Comparison of ENCODE assay signal across 10 cellular contexts in the genomic region with DNA sequence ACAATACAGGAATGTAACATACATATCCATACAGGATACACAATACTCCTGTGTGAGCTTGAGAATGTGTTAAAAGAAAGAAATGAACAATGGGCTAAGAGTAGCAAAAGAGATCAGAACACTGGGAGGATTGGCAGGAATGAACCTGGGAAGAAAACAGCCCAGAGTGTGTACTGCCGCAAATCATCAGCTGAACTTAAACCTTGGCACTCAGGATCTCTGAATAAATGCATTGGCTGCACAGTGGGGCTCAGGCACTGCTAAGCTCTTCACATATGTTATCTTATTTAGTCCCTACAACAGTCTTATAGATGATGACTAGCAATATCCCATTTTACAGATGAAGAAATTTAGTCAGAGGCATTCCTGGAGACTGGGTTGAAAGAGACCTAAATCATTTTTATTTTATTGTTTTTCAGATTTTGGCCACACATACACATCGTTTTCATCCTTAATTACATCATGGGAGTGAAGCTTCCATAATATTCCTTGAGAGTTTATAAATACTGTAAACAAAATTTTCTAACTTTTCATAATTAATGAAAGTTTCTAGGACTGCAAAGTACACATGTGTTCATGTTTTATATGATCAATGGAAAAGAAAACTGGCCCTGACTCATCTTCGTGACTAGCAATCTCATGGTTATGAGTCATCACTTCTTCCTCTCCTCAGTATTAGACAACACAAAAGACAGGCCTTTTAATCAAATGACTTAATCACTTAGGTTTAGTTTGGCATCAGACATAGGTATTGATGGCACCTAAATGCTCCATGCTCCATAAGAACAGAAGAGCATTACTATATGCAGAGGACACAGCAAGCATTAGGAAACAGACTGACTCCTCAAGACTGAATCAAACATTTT. TPM values are rescaled to one million over a fixed set of nuclear protein-coding genes. Genes with fewer than 3 reads are reported as not detected.
DNase-seq lines count a peak whose midpoint lies in the region; ATAC-seq and TF ChIP-seq lines count a peak whose summit lies in the region.
"Had no signal": no experiment of that assay in that cellular context is flagged by ENCODE, and none has a peak within 500 bp of the region (broad histone marks: within the 10 kb centered on the region; RNA-seq: fewer than 3 reads in every experiment).

No MANE protein-coding gene starts in this region.

- H3K9me3 ChIP-seq in SU-DHL-6 (ENCODE audit: insufficient read depth, low read length) (no peaks in the 10 kb centered on the region), iPS-18a (ENCODE audit: control insufficient read depth, low read depth, low read length) (no peaks in the 10 kb centered on the region)

- peaks cover 34% of the 10 kb centered on the region for H3K4me1 ChIP-seq in iPS-18a (ENCODE audit: control insufficient read depth, low read depth, low read length)

- H3K27ac Mint-ChIP-seq in natural killer cell treated with Interleukin-12 subunit alpha and Interleukin-12 subunit beta and Interleukin-15 and Interleukin-18, amount 100 ng/mL, for 72 hours, result no peak overlapping the region

- H3K9ac ChIP-seq in SU-DHL-6 (ENCODE audit: low read length) (no peak overlapping the region), iPS-18a (ENCODE audit: low read length) (no peak overlapping the region)

- in situ Hi-C loops in Caki2 (cut with HindIII; ENCODE audit: low pct_unique_long_range_greater_than_20kb, low sequenced_read_pairs), result no loop called here

- H3F3A ChIP-seq in SU-DHL-6 (ENCODE audit: insufficient read depth), result no peaks in the 10 kb centered on the region

- ATAC-seq in HG03342 (IDR thresholded peaks at IDR 0.05; ENCODE audit: unreplicated experiment) (peak; percentile 69), GM18907 (IDR thresholded peaks at IDR 0.05; ENCODE audit: unreplicated experiment) (no peak)
- no peak for ATAC-seq in natural killer cell treated with Interleukin-12 subunit alpha and Interleukin-12 subunit beta and Interleukin-15 and Interleukin-18, amount 100 ng/mL, for 72 hours

- peak; percentile 71 for DNase-seq in Caki2 (ENCODE audit: low read depth)
- DNase-seq in NCI-H1694 treated with DMSO at 0.1 percent for 48 hours (lab: John Stamatoyannopoulos, UW), result no peak
- DNase-seq in natural killer cell treated with Interleukin-12 subunit alpha and Interleukin-12 subunit beta and Interleukin-15 and Interleukin-18, amount 100 ng/mL, for 72 hours (ENCODE audit: low spot score), result no peak
- no peak for DNase-seq in NCI-H526 (lab: John Stamatoyannopoulos, UW)
- DNase-seq: T-helper 2 cell had no signal

- TF ChIP-seq CTCF in SU-DHL-6 (IDR thresholded peaks at IDR 0.05; ENCODE audit: insufficient read depth, low read length, poor library complexity, severe bottlenecking), result no peak

- H3K36me3 Mint-ChIP-seq in natural killer cell treated with Interleukin-12 subunit alpha and Interleukin-12 subunit beta and Interleukin-15 and Interleukin-18, amount 100 ng/mL, for 72 hours, result no peaks in the 10 kb centered on the region

- H3K27me3 ChIP-seq in SU-DHL-6 (ENCODE audit: low read length) (no peaks in the 10 kb centered on the region), iPS-18a (ENCODE audit: control insufficient read depth, insufficient read depth, low read length) (peaks cover 19% of the 10 kb centered on the region)

- H3K9me2 ChIP-seq in SU-DHL-6 (replicated peaks; ENCODE audit: insufficient read depth, low read length), result no peaks in the 10 kb centered on the region

- H3K36me3 ChIP-seq in SU-DHL-6 (ENCODE audit: low read length) (no peaks in the 10 kb centered on the region; the same call in 1 of the 2 replicates), iPS-18a (ENCODE audit: control insufficient read depth, low read depth, low read length) (no peaks in the 10 kb centered on the region)

- no peaks in the 10 kb centered on the region for H3K79me2 ChIP-seq in SU-DHL-6 (ENCODE audit: insufficient read depth, low read length)

- H3K9me3 Mint-ChIP-seq in natural killer cell treated with Interleukin-12 subunit alpha and Interleukin-12 subunit beta and Interleukin-15 and Interleukin-18, amount 100 ng/mL, for 72 hours, result peaks cover 23% of the 10 kb centered on the region

- H4K20me1 ChIP-seq in SU-DHL-6 (ENCODE audit: low read depth, low read length), result no peaks in the 10 kb centered on the region

- H3K4me3 ChIP-seq in SU-DHL-6 (ENCODE audit: insufficient read depth, low read length, poor library complexity, severe bottlenecking), result no peak overlapping the region
- peak overlapping the region; percentile 39 for H3K4me3 ChIP-seq in iPS-18a (ENCODE audit: low read length)
- H3K4me3 ChIP-seq: coronary artery had no signal

- H2AFZ ChIP-seq in SU-DHL-6 (ENCODE audit: low read depth, low read length, severe bottlenecking), result peak overlapping the region; percentile 1

- no peak overlapping the region for H3K4me2 ChIP-seq in SU-DHL-6 (ENCODE audit: low read depth, low read length, poor library complexity, severe bottlenecking)

- H3K27ac ChIP-seq in SU-DHL-6 (ENCODE audit: low read depth, low read length) (no peak overlapping the region), iPS-18a (ENCODE audit: low read length) (no peak overlapping the region)
- H3K27ac ChIP-seq: coronary artery had no signal

- H3K4me1 Mint-ChIP-seq in natural killer cell treated with Interleukin-12 subunit alpha and Interleukin-12 subunit beta and Interleukin-15 and Interleukin-18, amount 100 ng/mL, for 72 hours (ENCODE audit: low read depth in 2 of 2), result no peaks in the 10 kb centered on the region

- no peak overlapping the region for H3K4me3 Mint-ChIP-seq in natural killer cell treated with Interleukin-12 subunit alpha and Interleukin-12 subunit beta and Interleukin-15 and Interleukin-18, amount 100 ng/mL, for 72 hours

- no peaks in the 10 kb centered on the region for H3K27me3 Mint-ChIP-seq in natural killer cell treated with Interleukin-12 subunit alpha and Interleukin-12 subunit beta and Interleukin-15 and Interleukin-18, amount 100 ng/mL, for 72 hours

RNA-seq across cellular contexts. Expression of gene CDH18, which starts 59.2 kb away (rescaled TPM):
- not detected in 2 replicates for total RNA-seq in Caki2 (2014; rRNA removed; shearing (Covaris generic); ENCODE audit: low replicate concordance)
- not detected for total RNA-seq in natural killer cell treated with Interleukin-12 subunit alpha and Interleukin-12 subunit beta and Interleukin-15 and Interleukin-18, amount 100 ng/mL, for 72 hours
